In genomic region chr1:44780583-44781121, GRCh38 we compare ENCODE assay signal across 22 cellular contexts. TPM values are rescaled to one million over a fixed set of nuclear protein-coding genes. Genes with fewer than 3 reads are reported as not detected.
A peak's percentile ranks its signal among the peaks of the same experiment; 100 is the strongest.
DNase-seq lines count a peak whose midpoint lies in the region; ATAC-seq, FAIRE-seq and TF ChIP-seq lines count a peak whose summit lies in the region.
"Had no signal": no experiment of that assay in that cellular context is flagged by ENCODE, and none has a peak within 500 bp of the region (broad histone marks: within the 10 kb centered on the region; RNA-seq: fewer than 3 reads in every experiment).

No MANE protein-coding gene starts in this region.

- H3K27me3 ChIP-seq in endodermal cell (ENCODE audit: control insufficient read depth, insufficient read depth, low read length, poor library complexity, severe bottlenecking), result peaks cover 11% of the 10 kb centered on the region
- H3K27me3 ChIP-seq: BE2C, sigmoid colon, uterus had no signal

- no peak for TF ChIP-seq EP300 in A549 (IDR thresholded peaks at IDR 0.05)

- no peak overlapping the region for H3K4me3 Mint-ChIP-seq in endodermal cell

- POLR2A ChIA-PET in A549 (lab: Yijun Ruan, JAX), result interaction anchor here (1.4 to 2.3 kb wide), 2 partner anchors 13 to 59 kb away, joined by 4 to 8 read pairs; no protein-coding TSS in a partner anchor

- no peak overlapping the region for H3K27ac Mint-ChIP-seq in endodermal cell

- no peak for TF ChIP-seq CTCF in A549 (IDR thresholded peaks at IDR 0.05)
- TF ChIP-seq CTCF in endodermal cell (conservative IDR thresholded peaks at IDR 0.05), result peak; percentile 19

- H3K4me2 ChIP-seq in A549, result no peak overlapping the region

- CTCF ChIA-PET in A549 (lab: Yijun Ruan, JAX), result interaction anchor here (0.7 to 1.8 kb wide), 4 partner anchors 10 to 37 kb away, joined by 3 to 4 read pairs (median 4); partner anchors contain the start of gene PLK3

- H3K36me3 ChIP-seq in endodermal cell (ENCODE audit: control insufficient read depth, insufficient read depth, low read length), result peaks cover 38% of the 10 kb centered on the region
- H3K36me3 ChIP-seq: uterus had no signal

- H3K27me3 Mint-ChIP-seq in endodermal cell (ENCODE audit: insufficient read depth), result peaks cover 6% of the 10 kb centered on the region

- no peaks in the 10 kb centered on the region for H3K9me3 ChIP-seq in A549
- no peaks in the 10 kb centered on the region for H3K9me3 ChIP-seq in endodermal cell (ENCODE audit: control insufficient read depth, low read length)
- H3K9me3 ChIP-seq: BE2C, lower lobe of right lung, sigmoid colon, uterus had no signal

- in situ Hi-C loops in ACHN (cut with HindIII; ENCODE audit: low pct_ligation_motif_present, low pct_unique_long_range_greater_than_20kb, low sequenced_read_pairs), result no loop called here

- TF ChIP-seq RAD21 in A549 (conservative IDR thresholded peaks at IDR 0.05 in 1 of 2, IDR thresholded peaks at IDR 0.05 in 1 of 2), result no peak

- no peak overlapping the region for H3K9ac ChIP-seq in endodermal cell (ENCODE audit: extremely low read depth, low read length, poor library complexity, severe bottlenecking)

- H3K4me1 ChIP-seq in A549 (peaks cover 26% of the 10 kb centered on the region), endodermal cell (ENCODE audit: control insufficient read depth, insufficient read depth, low read length) (no peaks in the 10 kb centered on the region)
- H3K4me1 ChIP-seq: BE2C had no signal

- H3K27ac ChIP-seq in A549 (no peak overlapping the region), endodermal cell (ENCODE audit: low read depth, low read length) (no peak overlapping the region)
- H3K27ac ChIP-seq: lower lobe of right lung, sigmoid colon, uterus had no signal

- H3K4me3 ChIP-seq in A549 (no peak overlapping the region), endodermal cell (ENCODE audit: low read length) (no peak overlapping the region)
- H3K4me3 ChIP-seq: lower lobe of right lung, sigmoid colon, uterus had no signal

- DNase-seq in A549 (ENCODE audit: low read depth in 1 of 2, low spot score in 1 of 2) (no peak), endodermal cell (no peak), ACHN (no peak), activated gamma-delta T cell treated with Interleukin-2 at 50 U/mL for 16 hours (no peak)
- DNase-seq: activated CD4-positive, alpha-beta T cell treated with anti-CD3 and anti-CD28 coated beads for 1 hour; activated gamma-delta T cell; BE2C; lower lobe of right lung; NCI-H1092; NCI-H526; sigmoid colon; stimulated activated CD4-positive, alpha-beta T cell treated with anti-CD3 and anti-CD28 coated beads, Interleukin-1b, Interleukin-23, amount 100 ng/mL, for 48 hours; T-helper 9 cell; uterus had no signal

- H3K9me3 Mint-ChIP-seq in endodermal cell, result no peaks in the 10 kb centered on the region

- peaks cover 57% of the 10 kb centered on the region for H3K36me3 Mint-ChIP-seq in endodermal cell (ENCODE audit: low read depth)

- ATAC-seq in A549, result no peak
- no peak for ATAC-seq in GM21390 (IDR thresholded peaks at IDR 0.05; ENCODE audit: unreplicated experiment)
- ATAC-seq: lower lobe of right lung had no signal

- FAIRE-seq in A549 (lab: Jason Lieb, UNC), result no peak
- FAIRE-seq in G401.6 (lab: Jason Lieb, UNC), result peak; percentile 46
- FAIRE-seq: astrocyte, endometrium, islet of Langerhans had no signal

- WGBS in A549 (ENCODE audit: missing lambda C conversion rate), result 96% methylated on average over 14 of the region's 14 CpGs
- 96 to 97% methylated on average over 10 to 14 of the region's 14 CpGs for WGBS in endodermal cell (ENCODE audit: insufficient coverage in 1 of 2, insufficient read length in 1 of 2), 2 experiments

- TF ChIP-seq POLR2A in A549 (IDR thresholded peaks at IDR 0.05; ENCODE audit: low read length), result no peak

- peaks cover 16% of the 10 kb centered on the region for H3K4me1 Mint-ChIP-seq in endodermal cell

TF ChIP-seq in A549, 52 proteins besides CTCF, POLR2A, EP300 and RAD21 (continues in another document):
- TF ChIP-seq USF2 (IDR thresholded peaks at IDR 0.05) (no peak), TFCP2L1 (CRISPR knock-in tag; IDR thresholded peaks at IDR 0.05) (0 out of 2 replicates have a peak, but pooled peaks have one; percentile 43)

TF ChIP-seq in PFSK-1, 5 proteins besides CTCF, POLR2A, EP300 and RAD21:
- TF ChIP-seq POLR2AphosphoS5 (IDR thresholded peaks at IDR 0.05; ENCODE audit: low read depth, low read length) (peak; percentile 62; the same call in 1 of the 2 replicates), REST (IDR thresholded peaks at IDR 0.05; ENCODE audit: insufficient read depth in 1 of 2, low read depth in 2 of 2, low read length in 2 of 2) (no peak)

RNA-seq across cellular contexts. Expression of gene RPS8, which starts 5.3 kb away (rescaled TPM):
- polyA plus RNA-seq in A549 (2011; rRNA removed) (1,515 and 1,820 TPM in 2 replicates), A549 (2017; fragmentation: RNase III; extraction: RNeasy Plus Mini Kit Qiagen cat#74134 plus additional on column Dnase treatment) (1,575 to 1,608 TPM (median 1,577 TPM) in 3 replicates)
- polyA plus RNA-seq in A549 (2012; cell fraction: cytosol; rRNA removed), result 1,474 and 1,759 TPM in 2 replicates
- 676 and 747 TPM in 2 replicates for polyA plus RNA-seq in A549 (2012; cell fraction: nucleus; rRNA removed)
- 365 and 468 TPM in 2 replicates for polyA minus RNA-seq in A549 (2011; rRNA and poly(A)+ RNA removed)
- polyA plus RNA-seq in PFSK-1 (2012; ENCODE audit: insufficient read length, low read depth), result 4,431 TPM
- 1,000 to 10,000 TPM; 2,014 to 2,050 TPM for total RNA-seq in endodermal cell
- 2,479 TPM for polyA plus RNA-seq in endodermal cell (2013, experiment 1 of 2)
- polyA plus RNA-seq in endodermal cell (2013, experiment 2 of 2), result 2,415 TPM

RNA-seq across cellular contexts. Expression of gene BEST4, which starts 7.3 kb away (rescaled TPM):
- polyA plus RNA-seq in A549 (2011; rRNA removed), result 0.04 and 0.09 TPM in 2 replicates
- 0.05 TPM in 2 replicates for polyA plus RNA-seq in A549 (2012; cell fraction: cytosol; rRNA removed)
- polyA plus RNA-seq in A549 (2012; cell fraction: nucleus; rRNA removed), result 0.27 and 0.30 TPM in 2 replicates
- polyA plus RNA-seq in A549 (2017; fragmentation: RNase III; extraction: RNeasy Plus Mini Kit Qiagen cat#74134 plus additional on column Dnase treatment), result 0.07 to 0.08 TPM in 2 of 3 replicates, not detected in the other
- polyA minus RNA-seq in A549 (2011; rRNA and poly(A)+ RNA removed), result 0.25 TPM in 1 of 2 replicates, not detected in the other
- 0.26 TPM for polyA plus RNA-seq in PFSK-1 (2012; ENCODE audit: insufficient read length, low read depth)
- total RNA-seq in endodermal cell, result 1 to 10 TPM; 1.6 to 2.3 TPM
- polyA plus RNA-seq in endodermal cell (2013, experiment 1 of 2), result 0.89 TPM
- polyA plus RNA-seq in endodermal cell (2013, experiment 2 of 2), result 0.99 TPM
- total RNA-seq: astrocyte, H4, SK-MEL-5 had no signal

RNA-seq across cellular contexts. Expression of gene PLK3, which starts 19.5 kb away (rescaled TPM):
- polyA plus RNA-seq in A549 (2011; rRNA removed) (12.6 and 16.0 TPM in 2 replicates), A549 (2017; fragmentation: RNase III; extraction: RNeasy Plus Mini Kit Qiagen cat#74134 plus additional on column Dnase treatment) (10.9 to 11.6 TPM (median 11.2 TPM) in 3 replicates)
- polyA plus RNA-seq in A549 (2012; cell fraction: cytosol; rRNA removed), result 20.0 and 21.0 TPM in 2 replicates
- 109 and 111 TPM in 2 replicates for polyA plus RNA-seq in A549 (2012; cell fraction: nucleus; rRNA removed)
- polyA minus RNA-seq in A549 (2011; rRNA and poly(A)+ RNA removed), result 19.7 and 20.1 TPM in 2 replicates
- 47.2 TPM for polyA plus RNA-seq in PFSK-1 (2012; ENCODE audit: insufficient read length, low read depth)
- total RNA-seq in endodermal cell, result 1 to 10 TPM; 3.3 to 9.0 TPM
- polyA plus RNA-seq in endodermal cell (2013, experiment 1 of 2), result 27.1 TPM
- 21.7 TPM for polyA plus RNA-seq in endodermal cell (2013, experiment 2 of 2)

RNA-seq across cellular contexts. Expression of gene DYNLT4, which starts 26.5 kb away (rescaled TPM):
- 0.21 TPM in 1 of 2 replicates, not detected in the other for polyA plus RNA-seq in A549 (2011; rRNA removed)
- polyA plus RNA-seq in A549 (2012; cell fraction: cytosol; rRNA removed), result 0.48 and 0.92 TPM in 2 replicates
- polyA plus RNA-seq in A549 (2012; cell fraction: nucleus; rRNA removed), result 0.70 and 0.84 TPM in 2 replicates
- 0.12 to 0.18 TPM in 2 of 3 replicates, not detected in the other for polyA plus RNA-seq in A549 (2017; fragmentation: RNase III; extraction: RNeasy Plus Mini Kit Qiagen cat#74134 plus additional on column Dnase treatment)
- polyA minus RNA-seq in A549 (2011; rRNA and poly(A)+ RNA removed), result not detected in 2 replicates
- polyA plus RNA-seq in PFSK-1 (2012; ENCODE audit: insufficient read length, low read depth), result 1.3 TPM
- total RNA-seq in endodermal cell, result under 1 TPM in 1 of 2 donors, not detected in 1; 0.64 TPM
- not detected for polyA plus RNA-seq in endodermal cell (2013, experiment 1 of 2)
- polyA plus RNA-seq in endodermal cell (2013, experiment 2 of 2), result not detected
- total RNA-seq: SK-MEL-5 had no signal

RNA-seq across cellular contexts. Expression of gene BTBD19, which starts 27.7 kb away (rescaled TPM):
- polyA plus RNA-seq in A549 (2011; rRNA removed) (4.2 and 4.7 TPM in 2 replicates), A549 (2017; fragmentation: RNase III; extraction: RNeasy Plus Mini Kit Qiagen cat#74134 plus additional on column Dnase treatment) (4.5 to 8.9 TPM (median 7.4 TPM) in 3 replicates)
- polyA plus RNA-seq in A549 (2012; cell fraction: cytosol; rRNA removed), result 3.9 and 4.5 TPM in 2 replicates
- 28.1 and 33.9 TPM in 2 replicates for polyA plus RNA-seq in A549 (2012; cell fraction: nucleus; rRNA removed)
- polyA minus RNA-seq in A549 (2011; rRNA and poly(A)+ RNA removed), result 3.5 and 4.6 TPM in 2 replicates
- polyA plus RNA-seq in PFSK-1 (2012; ENCODE audit: insufficient read length, low read depth), result 7.0 TPM
- 1 to 10 TPM; 7.4 to 7.9 TPM for total RNA-seq in endodermal cell
- polyA plus RNA-seq in endodermal cell (2013, experiment 1 of 2), result 3.2 TPM
- polyA plus RNA-seq in endodermal cell (2013, experiment 2 of 2), result 3.9 TPM
- total RNA-seq: SK-MEL-5 had no signal
